Comparison of ENCODE assay signal across 1 cellular context in the genomic region with DNA sequence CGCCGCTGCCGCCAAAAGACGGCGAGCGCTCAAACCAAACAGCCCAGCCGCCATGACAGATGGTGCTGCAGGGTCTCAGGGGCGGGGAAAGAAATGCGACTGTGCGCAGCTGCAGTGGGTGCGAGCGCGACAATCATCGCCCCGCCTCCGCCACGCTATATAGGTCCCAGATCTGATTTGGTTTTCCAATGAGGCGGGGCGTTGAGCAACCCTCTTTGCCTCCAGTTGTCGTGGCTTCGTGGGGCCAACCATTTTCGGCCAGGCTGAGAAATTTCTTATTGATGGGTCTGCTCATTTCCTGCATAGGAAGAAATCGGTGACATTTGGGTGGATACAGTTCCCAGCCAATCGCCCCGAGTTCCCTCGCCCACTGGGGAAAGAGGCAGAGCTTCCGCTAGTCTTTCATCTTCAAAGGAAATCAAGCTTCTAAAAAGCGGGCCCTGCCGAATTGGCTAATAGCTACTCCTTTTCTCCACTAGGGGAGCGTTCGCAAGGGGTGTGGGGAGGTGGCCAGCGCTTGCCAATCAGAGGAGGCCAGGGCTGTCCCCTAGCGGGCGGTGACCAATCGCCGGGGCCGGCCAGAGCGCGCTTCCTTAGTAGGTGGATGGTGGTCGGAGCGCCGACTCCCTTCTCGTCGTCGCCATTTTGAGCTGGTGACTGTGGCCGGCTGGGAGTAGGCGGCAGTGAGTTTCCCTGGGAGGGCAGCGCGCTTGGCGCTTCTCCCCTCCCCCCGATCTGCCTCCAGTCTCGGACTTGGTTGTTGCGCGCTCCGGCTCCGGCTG.
A peak's percentile ranks its signal among the peaks of the same experiment; 100 is the strongest.
TF ChIP-seq lines count a peak whose summit lies in the region.

A gene (minus strand): TSS at position 77 of the 782 bp plus-strand sequence. CDS start 23 bp downstream, at position 54.
A gene with protein sequence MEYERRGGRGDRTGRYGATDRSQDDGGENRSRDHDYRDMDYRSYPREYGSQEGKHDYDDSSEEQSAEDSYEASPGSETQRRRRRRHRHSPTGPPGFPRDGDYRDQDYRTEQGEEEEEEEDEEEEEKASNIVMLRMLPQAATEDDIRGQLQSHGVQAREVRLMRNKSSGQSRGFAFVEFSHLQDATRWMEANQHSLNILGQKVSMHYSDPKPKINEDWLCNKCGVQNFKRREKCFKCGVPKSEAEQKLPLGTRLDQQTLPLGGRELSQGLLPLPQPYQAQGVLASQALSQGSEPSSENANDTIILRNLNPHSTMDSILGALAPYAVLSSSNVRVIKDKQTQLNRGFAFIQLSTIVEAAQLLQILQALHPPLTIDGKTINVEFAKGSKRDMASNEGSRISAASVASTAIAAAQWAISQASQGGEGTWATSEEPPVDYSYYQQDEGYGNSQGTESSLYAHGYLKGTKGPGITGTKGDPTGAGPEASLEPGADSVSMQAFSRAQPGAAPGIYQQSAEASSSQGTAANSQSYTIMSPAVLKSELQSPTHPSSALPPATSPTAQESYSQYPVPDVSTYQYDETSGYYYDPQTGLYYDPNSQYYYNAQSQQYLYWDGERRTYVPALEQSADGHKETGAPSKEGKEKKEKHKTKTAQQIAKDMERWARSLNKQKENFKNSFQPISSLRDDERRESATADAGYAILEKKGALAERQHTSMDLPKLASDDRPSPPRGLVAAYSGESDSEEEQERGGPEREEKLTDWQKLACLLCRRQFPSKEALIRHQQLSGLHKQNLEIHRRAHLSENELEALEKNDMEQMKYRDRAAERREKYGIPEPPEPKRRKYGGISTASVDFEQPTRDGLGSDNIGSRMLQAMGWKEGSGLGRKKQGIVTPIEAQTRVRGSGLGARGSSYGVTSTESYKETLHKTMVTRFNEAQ (plus strand): TSS at position 596 of the 782 bp plus-strand sequence. CDS start 2,261 bp downstream, outside the sequence.

TF ChIP-seq in H1, 55 proteins besides CTCF, POLR2A, EP300 and RAD21 (continues in another document):
- no peak for TF ChIP-seq BRCA1 (IDR thresholded peaks at IDR 0.05; ENCODE audit: low read depth, low read length)
- TF ChIP-seq CBX8 (IDR thresholded peaks at IDR 0.05; ENCODE audit: borderline replicate concordance, low read depth, low read length) = no peak
- TF ChIP-seq YY1 (IDR thresholded peaks at IDR 0.05; ENCODE audit: low read depth, low read length) = peak; percentile 89
- TF ChIP-seq KDM4A (IDR thresholded peaks at IDR 0.05; ENCODE audit: low read depth, low read length, severe bottlenecking) = no peak
- TF ChIP-seq ZNF274 (IDR thresholded peaks at IDR 0.05; ENCODE audit: borderline replicate concordance, extremely low read depth, low read length) = no peak
- no peak for TF ChIP-seq CTBP2 (IDR thresholded peaks at IDR 0.05; ENCODE audit: borderline replicate concordance, insufficient read depth, insufficient read length, low read length)
- TF ChIP-seq, protein P1, sequence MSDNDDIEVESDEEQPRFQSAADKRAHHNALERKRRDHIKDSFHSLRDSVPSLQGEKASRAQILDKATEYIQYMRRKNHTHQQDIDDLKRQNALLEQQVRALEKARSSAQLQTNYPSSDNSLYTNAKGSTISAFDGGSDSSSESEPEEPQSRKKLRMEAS (IDR thresholded peaks at IDR 0.05) = no peak
- no peak for TF ChIP-seq ASH2L (IDR thresholded peaks at IDR 0.05; ENCODE audit: low read length)
- TF ChIP-seq RNF2 (IDR thresholded peaks at IDR 0.05; ENCODE audit: borderline replicate concordance, low read depth, low read length, missing control alignments, poor library complexity, severe bottlenecking) = no peak
- no peak for TF ChIP-seq BCL11A (IDR thresholded peaks at IDR 0.05; ENCODE audit: low read depth in 2 of 2, low read length in 2 of 2)
- peak; percentile 78 for TF ChIP-seq PHF8 (conservative IDR thresholded peaks at IDR 0.05; ENCODE audit: low read depth, low read length)
- TF ChIP-seq NANOG (IDR thresholded peaks at IDR 0.05; ENCODE audit: insufficient read depth, low read depth, low read length, poor library complexity, severe bottlenecking) = no peak
- no peak for TF ChIP-seq POU5F1 (IDR thresholded peaks at IDR 0.05; ENCODE audit: low read depth, low read length)
- TF ChIP-seq MAFK (IDR thresholded peaks at IDR 0.05; ENCODE audit: low read depth, low read length) = no peak
- TF ChIP-seq SP2 (IDR thresholded peaks at IDR 0.05; ENCODE audit: low read length) = no peak
- TF ChIP-seq SIRT6 (IDR thresholded peaks at IDR 0.05; ENCODE audit: low read length) = no peak
- 0 out of 2 replicates have a peak, but pooled peaks have one; percentile 18 for TF ChIP-seq KDM5A (IDR thresholded peaks at IDR 0.05; ENCODE audit: low read length)
- TF ChIP-seq SP1 (IDR thresholded peaks at IDR 0.05; ENCODE audit: low read depth, low read length) = 0 out of 2 replicates have a peak, but pooled peaks have one; percentile 16
- TF ChIP-seq TAF1 (IDR thresholded peaks at IDR 0.05; ENCODE audit: low read depth, low read length) = peak; percentile 85
- 0 out of 2 replicates have a peak, but pooled peaks have one; percentile 5 for TF ChIP-seq CREB1 (IDR thresholded peaks at IDR 0.05)
- no peak for TF ChIP-seq SRF (IDR thresholded peaks at IDR 0.05; ENCODE audit: low read depth, low read length)
- TF ChIP-seq CEBPB (IDR thresholded peaks at IDR 0.05; ENCODE audit: low read depth, low read length) = no peak
- TF ChIP-seq CBX5 (IDR thresholded peaks at IDR 0.05; ENCODE audit: low read depth, low read length) = no peak
- TF ChIP-seq GABPA (IDR thresholded peaks at IDR 0.05; ENCODE audit: borderline replicate concordance, insufficient read depth, low read length) = no peak
- TF ChIP-seq RFX5 (IDR thresholded peaks at IDR 0.05; ENCODE audit: borderline replicate concordance, low read depth, low read length) = no peak
- peak; percentile 77 for TF ChIP-seq TAF7 (optimal IDR thresholded peaks at IDR 0.05; ENCODE audit: borderline replicate concordance, low read depth, low read length)
- TF ChIP-seq SIX5 (IDR thresholded peaks at IDR 0.05; ENCODE audit: low read depth, low read length) = no peak
- no peak for TF ChIP-seq FOSL1 (IDR thresholded peaks at IDR 0.05; ENCODE audit: insufficient read depth, low read depth, low read length)
- TF ChIP-seq HDAC2 (IDR thresholded peaks at IDR 0.05; ENCODE audit: borderline replicate concordance in 1 of 2, low read depth in 2 of 2, low read length in 2 of 2) = 0 out of 4 replicates have a peak, but pooled peaks of 1 of the 2 experiments have one; percentile 38
- TF ChIP-seq, protein P2, sequence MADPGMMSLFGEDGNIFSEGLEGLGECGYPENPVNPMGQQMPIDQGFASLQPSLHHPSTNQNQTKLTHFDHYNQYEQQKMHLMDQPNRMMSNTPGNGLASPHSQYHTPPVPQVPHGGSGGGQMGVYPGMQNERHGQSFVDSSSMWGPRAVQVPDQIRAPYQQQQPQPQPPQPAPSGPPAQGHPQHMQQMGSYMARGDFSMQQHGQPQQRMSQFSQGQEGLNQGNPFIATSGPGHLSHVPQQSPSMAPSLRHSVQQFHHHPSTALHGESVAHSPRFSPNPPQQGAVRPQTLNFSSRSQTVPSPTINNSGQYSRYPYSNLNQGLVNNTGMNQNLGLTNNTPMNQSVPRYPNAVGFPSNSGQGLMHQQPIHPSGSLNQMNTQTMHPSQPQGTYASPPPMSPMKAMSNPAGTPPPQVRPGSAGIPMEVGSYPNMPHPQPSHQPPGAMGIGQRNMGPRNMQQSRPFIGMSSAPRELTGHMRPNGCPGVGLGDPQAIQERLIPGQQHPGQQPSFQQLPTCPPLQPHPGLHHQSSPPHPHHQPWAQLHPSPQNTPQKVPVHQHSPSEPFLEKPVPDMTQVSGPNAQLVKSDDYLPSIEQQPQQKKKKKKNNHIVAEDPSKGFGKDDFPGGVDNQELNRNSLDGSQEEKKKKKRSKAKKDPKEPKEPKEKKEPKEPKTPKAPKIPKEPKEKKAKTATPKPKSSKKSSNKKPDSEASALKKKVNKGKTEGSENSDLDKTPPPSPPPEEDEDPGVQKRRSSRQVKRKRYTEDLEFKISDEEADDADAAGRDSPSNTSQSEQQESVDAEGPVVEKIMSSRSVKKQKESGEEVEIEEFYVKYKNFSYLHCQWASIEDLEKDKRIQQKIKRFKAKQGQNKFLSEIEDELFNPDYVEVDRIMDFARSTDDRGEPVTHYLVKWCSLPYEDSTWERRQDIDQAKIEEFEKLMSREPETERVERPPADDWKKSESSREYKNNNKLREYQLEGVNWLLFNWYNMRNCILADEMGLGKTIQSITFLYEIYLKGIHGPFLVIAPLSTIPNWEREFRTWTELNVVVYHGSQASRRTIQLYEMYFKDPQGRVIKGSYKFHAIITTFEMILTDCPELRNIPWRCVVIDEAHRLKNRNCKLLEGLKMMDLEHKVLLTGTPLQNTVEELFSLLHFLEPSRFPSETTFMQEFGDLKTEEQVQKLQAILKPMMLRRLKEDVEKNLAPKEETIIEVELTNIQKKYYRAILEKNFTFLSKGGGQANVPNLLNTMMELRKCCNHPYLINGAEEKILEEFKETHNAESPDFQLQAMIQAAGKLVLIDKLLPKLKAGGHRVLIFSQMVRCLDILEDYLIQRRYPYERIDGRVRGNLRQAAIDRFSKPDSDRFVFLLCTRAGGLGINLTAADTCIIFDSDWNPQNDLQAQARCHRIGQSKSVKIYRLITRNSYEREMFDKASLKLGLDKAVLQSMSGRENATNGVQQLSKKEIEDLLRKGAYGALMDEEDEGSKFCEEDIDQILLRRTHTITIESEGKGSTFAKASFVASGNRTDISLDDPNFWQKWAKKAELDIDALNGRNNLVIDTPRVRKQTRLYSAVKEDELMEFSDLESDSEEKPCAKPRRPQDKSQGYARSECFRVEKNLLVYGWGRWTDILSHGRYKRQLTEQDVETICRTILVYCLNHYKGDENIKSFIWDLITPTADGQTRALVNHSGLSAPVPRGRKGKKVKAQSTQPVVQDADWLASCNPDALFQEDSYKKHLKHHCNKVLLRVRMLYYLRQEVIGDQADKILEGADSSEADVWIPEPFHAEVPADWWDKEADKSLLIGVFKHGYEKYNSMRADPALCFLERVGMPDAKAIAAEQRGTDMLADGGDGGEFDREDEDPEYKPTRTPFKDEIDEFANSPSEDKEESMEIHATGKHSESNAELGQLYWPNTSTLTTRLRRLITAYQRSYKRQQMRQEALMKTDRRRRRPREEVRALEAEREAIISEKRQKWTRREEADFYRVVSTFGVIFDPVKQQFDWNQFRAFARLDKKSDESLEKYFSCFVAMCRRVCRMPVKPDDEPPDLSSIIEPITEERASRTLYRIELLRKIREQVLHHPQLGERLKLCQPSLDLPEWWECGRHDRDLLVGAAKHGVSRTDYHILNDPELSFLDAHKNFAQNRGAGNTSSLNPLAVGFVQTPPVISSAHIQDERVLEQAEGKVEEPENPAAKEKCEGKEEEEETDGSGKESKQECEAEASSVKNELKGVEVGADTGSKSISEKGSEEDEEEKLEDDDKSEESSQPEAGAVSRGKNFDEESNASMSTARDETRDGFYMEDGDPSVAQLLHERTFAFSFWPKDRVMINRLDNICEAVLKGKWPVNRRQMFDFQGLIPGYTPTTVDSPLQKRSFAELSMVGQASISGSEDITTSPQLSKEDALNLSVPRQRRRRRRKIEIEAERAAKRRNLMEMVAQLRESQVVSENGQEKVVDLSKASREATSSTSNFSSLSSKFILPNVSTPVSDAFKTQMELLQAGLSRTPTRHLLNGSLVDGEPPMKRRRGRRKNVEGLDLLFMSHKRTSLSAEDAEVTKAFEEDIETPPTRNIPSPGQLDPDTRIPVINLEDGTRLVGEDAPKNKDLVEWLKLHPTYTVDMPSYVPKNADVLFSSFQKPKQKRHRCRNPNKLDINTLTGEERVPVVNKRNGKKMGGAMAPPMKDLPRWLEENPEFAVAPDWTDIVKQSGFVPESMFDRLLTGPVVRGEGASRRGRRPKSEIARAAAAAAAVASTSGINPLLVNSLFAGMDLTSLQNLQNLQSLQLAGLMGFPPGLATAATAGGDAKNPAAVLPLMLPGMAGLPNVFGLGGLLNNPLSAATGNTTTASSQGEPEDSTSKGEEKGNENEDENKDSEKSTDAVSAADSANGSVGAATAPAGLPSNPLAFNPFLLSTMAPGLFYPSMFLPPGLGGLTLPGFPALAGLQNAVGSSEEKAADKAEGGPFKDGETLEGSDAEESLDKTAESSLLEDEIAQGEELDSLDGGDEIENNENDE (IDR thresholded peaks at IDR 0.05; ENCODE audit: insufficient replicate concordance, low read length) = no peak
- TF ChIP-seq SUZ12 (IDR thresholded peaks at IDR 0.05; ENCODE audit: low read length) = no peak
- peak; percentile 60; the same call in 1 of the 2 replicates for TF ChIP-seq SP4 (IDR thresholded peaks at IDR 0.05; ENCODE audit: low read length)
- no peak for TF ChIP-seq TCF12 (IDR thresholded peaks at IDR 0.05; ENCODE audit: low read depth, low read length)
- TF ChIP-seq TEAD4 (IDR thresholded peaks at IDR 0.05; ENCODE audit: low read depth, low read length) = no peak
- no peak for TF ChIP-seq EGR1 (IDR thresholded peaks at IDR 0.05; ENCODE audit: borderline replicate concordance, low read depth, low read length)
- TF ChIP-seq EZH2 (IDR thresholded peaks at IDR 0.05; ENCODE audit: low read depth, low read length, severe bottlenecking) = no peak
- TF ChIP-seq RBBP5 (IDR thresholded peaks at IDR 0.05; ENCODE audit: borderline replicate concordance, low read depth, low read length) = no peak
- TF ChIP-seq, protein P3, sequence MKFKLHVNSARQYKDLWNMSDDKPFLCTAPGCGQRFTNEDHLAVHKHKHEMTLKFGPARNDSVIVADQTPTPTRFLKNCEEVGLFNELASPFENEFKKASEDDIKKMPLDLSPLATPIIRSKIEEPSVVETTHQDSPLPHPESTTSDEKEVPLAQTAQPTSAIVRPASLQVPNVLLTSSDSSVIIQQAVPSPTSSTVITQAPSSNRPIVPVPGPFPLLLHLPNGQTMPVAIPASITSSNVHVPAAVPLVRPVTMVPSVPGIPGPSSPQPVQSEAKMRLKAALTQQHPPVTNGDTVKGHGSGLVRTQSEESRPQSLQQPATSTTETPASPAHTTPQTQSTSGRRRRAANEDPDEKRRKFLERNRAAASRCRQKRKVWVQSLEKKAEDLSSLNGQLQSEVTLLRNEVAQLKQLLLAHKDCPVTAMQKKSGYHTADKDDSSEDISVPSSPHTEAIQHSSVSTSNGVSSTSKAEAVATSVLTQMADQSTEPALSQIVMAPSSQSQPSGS (IDR thresholded peaks at IDR 0.05; ENCODE audit: low read length) = no peak
- TF ChIP-seq, protein P4, sequence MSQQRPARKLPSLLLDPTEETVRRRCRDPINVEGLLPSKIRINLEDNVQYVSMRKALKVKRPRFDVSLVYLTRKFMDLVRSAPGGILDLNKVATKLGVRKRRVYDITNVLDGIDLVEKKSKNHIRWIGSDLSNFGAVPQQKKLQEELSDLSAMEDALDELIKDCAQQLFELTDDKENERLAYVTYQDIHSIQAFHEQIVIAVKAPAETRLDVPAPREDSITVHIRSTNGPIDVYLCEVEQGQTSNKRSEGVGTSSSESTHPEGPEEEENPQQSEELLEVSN (IDR thresholded peaks at IDR 0.05) = no peak
- TF ChIP-seq KDM1A (IDR thresholded peaks at IDR 0.05; ENCODE audit: borderline replicate concordance, low read length) = no peak
- no peak for TF ChIP-seq RXRA (IDR thresholded peaks at IDR 0.05; ENCODE audit: insufficient read depth, low read depth, low read length)
- TF ChIP-seq BACH1 (IDR thresholded peaks at IDR 0.05; ENCODE audit: low read length) = 0 out of 2 replicates have a peak, but pooled peaks have one; percentile 6
- peak; percentile 27; the same call in 1 of the 2 replicates for TF ChIP-seq NRF1 (IDR thresholded peaks at IDR 0.05; ENCODE audit: low read depth, low read length)
- TF ChIP-seq JUN (IDR thresholded peaks at IDR 0.05; ENCODE audit: low read depth, low read length) = no peak
- TF ChIP-seq TBP (IDR thresholded peaks at IDR 0.05; ENCODE audit: low read depth, low read length) = peak; percentile 72; the same call in 1 of the 2 replicates
- no peak for TF ChIP-seq CHD2 (IDR thresholded peaks at IDR 0.05; ENCODE audit: low read length)
- TF ChIP-seq, protein P5, sequence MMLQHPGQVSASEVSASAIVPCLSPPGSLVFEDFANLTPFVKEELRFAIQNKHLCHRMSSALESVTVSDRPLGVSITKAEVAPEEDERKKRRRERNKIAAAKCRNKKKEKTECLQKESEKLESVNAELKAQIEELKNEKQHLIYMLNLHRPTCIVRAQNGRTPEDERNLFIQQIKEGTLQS (IDR thresholded peaks at IDR 0.05; ENCODE audit: insufficient read depth, low read depth, low read length) = no peak
